8 cellular contexts compared by ENCODE assay signal in genomic region chr17:60036796-60037677, GRCh38. TPM values are rescaled to one million over a fixed set of nuclear protein-coding genes. Genes with fewer than 3 reads are reported as not detected.
A peak's percentile ranks its signal among the peaks of the same experiment; 100 is the strongest.
DNase-seq lines count a peak whose midpoint lies in the region; ATAC-seq and TF ChIP-seq lines count a peak whose summit lies in the region.

No MANE protein-coding gene starts in this region.

- H3K4me1 Mint-ChIP-seq in stimulated activated naive CD8-positive, alpha-beta T cell treated with anti-CD3 and anti-CD28 coated beads, Interleukin-15, amount 100 ng/mL, for 72 hours: peaks cover 11% of the 10 kb centered on the region

- peaks cover 26% of the 10 kb centered on the region for H3K27me3 Mint-ChIP-seq in stimulated activated naive CD8-positive, alpha-beta T cell treated with anti-CD3 and anti-CD28 coated beads, Interleukin-15, amount 100 ng/mL, for 72 hours

- no peak overlapping the region for H3K27ac Mint-ChIP-seq in stimulated activated naive CD8-positive, alpha-beta T cell treated with anti-CD3 and anti-CD28 coated beads, Interleukin-15, amount 100 ng/mL, for 72 hours

- peak overlapping the region; percentile 72 for H2AFZ ChIP-seq in neuron (ENCODE audit: low read depth, low read length)

- H3K27me3 ChIP-seq in A673 (replicated peaks; ENCODE audit: insufficient read depth, low read depth, low read length, poor library complexity): no peaks in the 10 kb centered on the region
- H3K27me3 ChIP-seq in Peyer's patch: no peaks in the 10 kb centered on the region
- no peaks in the 10 kb centered on the region for H3K27me3 ChIP-seq in neuron (ENCODE audit: insufficient read depth, low read length)

- peak; percentile 60 for ATAC-seq in GM18907 (IDR thresholded peaks at IDR 0.05; ENCODE audit: unreplicated experiment)
- ATAC-seq in stimulated activated naive CD8-positive, alpha-beta T cell treated with anti-CD3 and anti-CD28 coated beads, Interleukin-15, amount 100 ng/mL, for 72 hours: peak; percentile 95

- TF ChIP-seq POLR2A in Peyer's patch (IDR thresholded peaks at IDR 0.05): no peak

- H3K36me3 ChIP-seq in A673 (ENCODE audit: insufficient read depth, low read length, poor library complexity, severe bottlenecking): no peaks in the 10 kb centered on the region
- H3K36me3 ChIP-seq in Peyer's patch: no peaks in the 10 kb centered on the region
- H3K36me3 ChIP-seq in neuron (ENCODE audit: insufficient read depth, low read length): peaks cover 8% of the 10 kb centered on the region

- POLR2A ChIA-PET in A673 (lab: Charles Lee; ENCODE audit: low non-redundant PET): no interaction called here

- intact Hi-C loops in A673 (cut with micrococcal nuclease; ENCODE audit: unreplicated experiment): loop anchor here (10.0 kb wide), 5 partner anchors 122 to 722 kb away; no protein-coding TSS in a partner anchor

- H3K9me3 ChIP-seq in A673 (ENCODE audit: low read depth, low read length, poor library complexity, severe bottlenecking) (no peaks in the 10 kb centered on the region), Peyer's patch (no peaks in the 10 kb centered on the region), neuron (ENCODE audit: low read length) (no peaks in the 10 kb centered on the region)

- H3K4me1 ChIP-seq in A673 (ENCODE audit: insufficient read depth, low read length, poor library complexity, severe bottlenecking) (no peaks in the 10 kb centered on the region), Peyer's patch (no peaks in the 10 kb centered on the region), neuron (ENCODE audit: insufficient read depth, low read length) (no peaks in the 10 kb centered on the region)

- TF ChIP-seq CTCF in A673 (conservative IDR thresholded peaks at IDR 0.05; ENCODE audit: low read depth, low read length) (peak; percentile 99), Peyer's patch (IDR thresholded peaks at IDR 0.05) (peak; percentile 70 to 90 (median 80)), fibroblast of the aortic adventitia (IDR thresholded peaks at IDR 0.05; ENCODE audit: insufficient read depth, low read length) (peak; percentile 97)

- H3K4me3 ChIP-seq in A673 (ENCODE audit: low read depth, low read length, poor library complexity, severe bottlenecking) (no peak overlapping the region), Peyer's patch (no peak overlapping the region), fibroblast of the aortic adventitia (ENCODE audit: low read depth, low read length) (peak overlapping the region; percentile 32), neuron (ENCODE audit: low read length) (no peak overlapping the region)

- no peak overlapping the region for H3K27ac ChIP-seq in A673 (ENCODE audit: low read depth, low read length, poor library complexity, severe bottlenecking)
- no peak overlapping the region for H3K27ac ChIP-seq in Peyer's patch

- no peak overlapping the region for H3K4me3 Mint-ChIP-seq in stimulated activated naive CD8-positive, alpha-beta T cell treated with anti-CD3 and anti-CD28 coated beads, Interleukin-15, amount 100 ng/mL, for 72 hours

- BruUV-seq in A673 (replicated peaks; lab: Mats Ljungman, UMichigan): no TSS peak

- H3K9me3 Mint-ChIP-seq in stimulated activated naive CD8-positive, alpha-beta T cell treated with anti-CD3 and anti-CD28 coated beads, Interleukin-15, amount 100 ng/mL, for 72 hours: no peaks in the 10 kb centered on the region

- peak; percentile 88 for DNase-seq in A673 (ENCODE audit: low spot score)
- DNase-seq in KG1 (lab: John Stamatoyannopoulos, UW): peak; percentile 17
- peak; percentile 59 to 88 (median 74) for DNase-seq in Peyer's patch
- DNase-seq in activated T-helper 1 cell treated with Interleukin-2 at 50 U/mL for 16 hours (ENCODE audit: low read depth): peak; percentile 46
- peak; percentile 66 for DNase-seq in fibroblast of the aortic adventitia (ENCODE audit: low read depth)
- peak; percentile 58 to 69 for DNase-seq in stimulated activated naive CD8-positive, alpha-beta T cell treated with anti-CD3 and anti-CD28 coated beads, Interleukin-15, amount 100 ng/mL, for 72 hours

- CTCF ChIA-PET in A673 (lab: Charles Lee): interaction anchor here (0.5 to 2.5 kb wide), 10 partner anchors 37 to 1397 kb away, joined by 3 to 11 read pairs (median 4); partner anchors contain the start of genes RNFT1, RPS6KB1 and TUBD1

RNA-seq across cellular contexts. Expression of gene HEATR6, which starts 41.7 kb away (rescaled TPM):
- total RNA-seq in A673 (2021): 28.1 and 33.3 TPM in 2 replicates
- total RNA-seq in Peyer's patch: 10 to 100 TPM in 3 of 4 donors, 1 to 10 TPM in 1; 9.0 to 72.6 (median 15.5) TPM
- 15.0 and 27.3 TPM in 2 replicates for total RNA-seq in fibroblast of the aortic adventitia (ENCODE audit: low replicate concordance)

Comparison
In these comparisons a context has a peak if more than half of its experiments do, and no peak if none do; other contexts are left out.
1. DNase-seq: peak in every context shown above with its lines; median percentile 88 in A673; 74 in Peyer's patch; 66 in fibroblast of the aortic adventitia; 64 in stimulated activated naive CD8-positive, alpha-beta T cell treated with anti-CD3 and anti-CD28 coated beads, Interleukin-15, amount 100 ng/mL, for 72 hours; 46 in activated T-helper 1 cell treated with Interleukin-2 at 50 U/mL for 16 hours; 17 in KG1.